ENCODE assay signal across 15 cellular contexts in the genomic region with DNA sequence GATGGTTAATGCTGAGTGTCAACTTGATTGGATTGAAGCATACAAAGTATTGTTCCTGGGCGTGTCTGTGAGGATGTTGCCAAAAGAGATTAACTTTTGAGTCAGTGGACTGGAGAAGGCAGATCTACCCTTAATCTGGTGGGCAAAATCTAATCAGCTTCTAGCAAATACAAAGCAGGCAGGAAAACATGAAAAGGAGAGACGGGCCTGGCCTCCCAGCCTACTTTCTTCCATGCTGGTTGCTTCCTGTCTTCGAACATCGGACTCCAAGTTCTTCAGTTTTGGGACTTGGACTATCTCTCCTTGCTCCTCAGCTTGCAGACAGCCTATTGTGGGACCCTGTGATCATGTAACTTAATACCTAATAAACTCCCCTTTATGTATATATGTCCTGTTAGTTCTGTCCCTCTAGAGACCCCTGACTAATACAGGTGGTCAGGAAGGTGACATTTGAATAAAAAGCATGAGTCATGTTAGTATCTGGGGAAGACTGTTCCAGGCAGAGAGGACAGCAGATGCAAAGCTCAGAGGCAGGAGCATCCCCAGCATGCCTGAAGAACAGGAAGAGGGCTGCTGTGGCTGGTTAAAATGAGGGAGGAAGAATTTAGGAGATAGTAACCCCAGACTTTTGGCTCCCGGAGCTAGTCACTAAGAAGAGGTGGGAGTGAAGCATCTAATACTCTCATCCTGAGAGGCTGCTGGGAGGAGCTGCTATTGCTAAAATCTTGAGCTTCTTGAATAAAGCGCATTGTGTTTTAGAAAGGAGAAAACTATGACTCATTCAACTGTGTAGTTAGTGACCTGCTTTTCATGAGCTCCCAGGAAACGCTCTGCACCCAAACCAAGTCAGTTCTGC.
DNase-seq lines count a peak whose midpoint lies in the region; ATAC-seq, FAIRE-seq and TF ChIP-seq lines count a peak whose summit lies in the region.
"Had no signal": no experiment of that assay in that cellular context is flagged by ENCODE, and none has a peak within 500 bp of the region (broad histone marks: within the 10 kb centered on the region; RNA-seq: fewer than 3 reads in every experiment).

No MANE protein-coding gene starts in this region.

- H3K36me3 ChIP-seq in HCT116 (ENCODE audit: control insufficient read depth in 1 of 2, insufficient read depth in 2 of 2, low read length in 2 of 2) (no peaks in the 10 kb centered on the region), PC-9 (ENCODE audit: low read depth) (no peaks in the 10 kb centered on the region), mucosa of descending colon (ENCODE audit: low read depth) (no peaks in the 10 kb centered on the region)
- H3K36me3 ChIP-seq: BLaER1 treated with 17β-estradiol and CSF1 and Interleukin-3, amounts not matched to agents 10 nM and 100 nM; heart right ventricle had no signal

- peaks cover 0 to 10% of the 10 kb centered on the region in 2 experiments; a peak in 2 of 4 replicates for H3K4me1 ChIP-seq in HCT116 (ENCODE audit: control insufficient read depth in 1 of 2, insufficient read depth in 2 of 2, low read length in 2 of 2)
- peaks cover 28% of the 10 kb centered on the region for H3K4me1 ChIP-seq in PC-9 (replicated peaks; ENCODE audit: insufficient read depth)
- H3K4me1 ChIP-seq in mucosa of descending colon (ENCODE audit: low read depth) = no peaks in the 10 kb centered on the region

- peaks cover 25% of the 10 kb centered on the region; the same call in 1 of the 2 replicates for H3F3A ChIP-seq in PC-9 (ENCODE audit: insufficient read depth, low read depth)

- BruUV-seq in HCT116 (replicated peaks; lab: Mats Ljungman, UMichigan) (no TSS peak), PC-9 (replicated peaks; lab: Mats Ljungman, UMichigan) (no TSS peak)

- RAD21 ChIA-PET in HCT116 (lab: Charles Lee; ENCODE audit: low non-redundant PET in 1 of 2, low total read pairs in 2 of 2, uncharacterized antibody in 2 of 2, unreplicated experiment in 2 of 2) = interaction anchor here in 1 of 2 experiments (0.6 kb wide), 1 partner anchor 14 kb away, joined by 5 read pairs; no protein-coding TSS in a partner anchor

- no peaks in the 10 kb centered on the region for H3K79me2 ChIP-seq in HCT116 (ENCODE audit: insufficient read depth, low read length)
- no peaks in the 10 kb centered on the region for H3K79me2 ChIP-seq in PC-9 (ENCODE audit: low read depth)

- ATAC-seq in HCT116 = peak; percentile 47
- peak; percentile 67 for ATAC-seq in mucosa of descending colon
- no peak for ATAC-seq in GM21737 (IDR thresholded peaks at IDR 0.05; ENCODE audit: unreplicated experiment)
- ATAC-seq in activated CD4-positive, CD25-positive, alpha-beta regulatory T cell treated with anti-CD3 and anti-CD28 coated beads, Interleukin-2, amount 50 U/mL, for 24 hours = no peak
- ATAC-seq: stimulated activated naive CD8-positive, alpha-beta T cell treated with anti-CD3 and anti-CD28 coated beads, Interleukin-15, amount 100 ng/mL, for 72 hours had no signal

- H3K27ac ChIP-seq in HCT116 (ENCODE audit: low read depth, low read length) = no peak overlapping the region
- H3K27ac ChIP-seq in PC-9 = peak overlapping the region; percentile 54
- H3K27ac ChIP-seq: BLaER1 treated with 17β-estradiol and CSF1 and Interleukin-3, amounts not matched to agents 10 nM and 100 nM; heart right ventricle had no signal

- TF ChIP-seq POLR2A in HCT116 (IDR thresholded peaks at IDR 0.05; ENCODE audit: borderline replicate concordance, extremely low read depth, insufficient read depth, insufficient read length) (no peak), GM12892 (IDR thresholded peaks at IDR 0.05; ENCODE audit: low read depth, low read length) (no peak)

- TF ChIP-seq CTCF in HCT116 (IDR thresholded peaks at IDR 0.05 in 2 of 3, conservative IDR thresholded peaks at IDR 0.05 in 1 of 3; ENCODE audit: borderline replicate concordance in 1 of 3, insufficient read depth in 1 of 3, low read depth in 2 of 3, low read length in 2 of 3) (no peak), PC-9 (conservative IDR thresholded peaks at IDR 0.05) (no peak), epithelial cell of esophagus (IDR thresholded peaks at IDR 0.05; ENCODE audit: insufficient read depth, low read depth, low read length, missing control alignments) (no peak), mucosa of descending colon (IDR thresholded peaks at IDR 0.05) (no peak)

- H3K9me3 ChIP-seq in HCT116 (ENCODE audit: control insufficient read depth in 1 of 2, insufficient read depth in 1 of 2, low read depth in 1 of 2, low read length in 2 of 2) (peaks cover 0 to 3% of the 10 kb centered on the region in 2 experiments; a peak in 1 of 4 replicates), PC-9 (ENCODE audit: insufficient read depth, low read depth) (peaks cover 2% of the 10 kb centered on the region), mucosa of descending colon (peaks cover 3% of the 10 kb centered on the region)

- H3K9me2 ChIP-seq in HCT116 (ENCODE audit: insufficient read depth) = no peaks in the 10 kb centered on the region; the same call in 1 of the 2 replicates
- H3K9me2 ChIP-seq in PC-9 (ENCODE audit: insufficient read depth) = no peaks in the 10 kb centered on the region

- POLR2A ChIA-PET in HCT116 (lab: Charles Lee) (no interaction called here), PC-9 (lab: Charles Lee; ENCODE audit: unreplicated experiment) (interaction anchor here (0.6 to 1.1 kb wide), 7 partner anchors 9 to 75 kb away, joined by 3 to 11 read pairs (median 4); no protein-coding TSS in a partner anchor)

- TF ChIP-seq RAD21 in HCT116 (IDR thresholded peaks at IDR 0.05; ENCODE audit: low read depth) = no peak

- CTCF ChIA-PET in HCT116 (lab: Charles Lee) (interaction anchor here (0.8 to 1.8 kb wide), 2 partner anchors 12 to 387 kb away, joined by 4 read pairs; no protein-coding TSS in a partner anchor), PC-9 (lab: Charles Lee) (interaction anchor here (0.8 kb wide), 1 partner anchor 12 kb away, joined by 3 read pairs; no protein-coding TSS in a partner anchor)

- H3K27me3 ChIP-seq in HCT116 (ENCODE audit: insufficient read depth, low read length) (no peaks in the 10 kb centered on the region), PC-9 (ENCODE audit: insufficient read depth, low read depth) (no peaks in the 10 kb centered on the region)
- H3K27me3 ChIP-seq: BLaER1 treated with 17β-estradiol and CSF1 and Interleukin-3, amounts not matched to agents 10 nM and 100 nM had no signal

- H3K4me2 ChIP-seq in HCT116 (ENCODE audit: low read length) (peak overlapping the region; percentile 2), PC-9 (peak overlapping the region; percentile 18)
- H3K4me2 ChIP-seq: BLaER1 treated with 17β-estradiol and CSF1 and Interleukin-3, amounts not matched to agents 10 nM and 100 nM had no signal

- H2AFZ ChIP-seq in HCT116 (ENCODE audit: low read depth, low read length, poor library complexity, severe bottlenecking) = no peak overlapping the region
- no peak overlapping the region for H2AFZ ChIP-seq in PC-9

- intact Hi-C loops in HCT116 (cut with micrococcal nuclease) (no loop called here), PC-9 (cut with micrococcal nuclease; ENCODE audit: unreplicated experiment) (loop anchor here (5.0 kb wide), 1 partner anchor 204 kb away; no protein-coding TSS in a partner anchor), mucosa of descending colon (cut with DNase I, micrococcal nuclease) (no loop called here)

- H4K20me1 ChIP-seq in HCT116 (ENCODE audit: insufficient read depth) (no peaks in the 10 kb centered on the region), PC-9 (ENCODE audit: insufficient read depth) (no peaks in the 10 kb centered on the region)
- H4K20me1 ChIP-seq: BLaER1 treated with 17β-estradiol and CSF1 and Interleukin-3, amounts not matched to agents 10 nM and 100 nM had no signal

- DNase-seq in HCT116 (ENCODE audit: low read depth, low spot score) (no peak), PC-9 (peak; percentile 42 to 88), epithelial cell of esophagus (ENCODE audit: low read depth) (peak; percentile 64), mucosa of descending colon (no peak), AG08395 (ENCODE audit: low spot score) (no peak), GM12892 (ENCODE audit: insufficient read length) (no peak)
- DNase-seq: activated CD4-positive, alpha-beta T cell treated with anti-CD3 and anti-CD28 coated beads, Interleukin-2, amount 50 U/mL, for 4 hours; EL; GOT3; heart right ventricle; NCI-H2107; stimulated activated naive CD8-positive, alpha-beta T cell treated with anti-CD3 and anti-CD28 coated beads, Interleukin-15, amount 100 ng/mL, for 72 hours had no signal

- FAIRE-seq in GM12892 (lab: Jason Lieb, UNC) = no peak

- H3K9ac ChIP-seq in HCT116 (ENCODE audit: low read length) = no peak overlapping the region
- H3K9ac ChIP-seq: BLaER1 treated with 17β-estradiol and CSF1 and Interleukin-3, amounts not matched to agents 10 nM and 100 nM had no signal

- H3K4me3 ChIP-seq in HCT116 (replicated peaks in 1 of 2; ENCODE audit: low read depth in 1 of 2, low read length in 2 of 2) = no peak overlapping the region
- no peak overlapping the region for H3K4me3 ChIP-seq in PC-9
- H3K4me3 ChIP-seq in epithelial cell of esophagus (ENCODE audit: low read length) = no peak overlapping the region
- H3K4me3 ChIP-seq in mucosa of descending colon = no peak overlapping the region
- H3K4me3 ChIP-seq: BLaER1 treated with 17β-estradiol and CSF1 and Interleukin-3, amounts not matched to agents 10 nM and 100 nM; heart right ventricle had no signal

TF ChIP-seq in HCT116, 20 proteins besides CTCF, POLR2A, EP300 and RAD21:
- peak; percentile 36; the same call in 1 of the 2 replicates for TF ChIP-seq JUND (IDR thresholded peaks at IDR 0.05)
- TF ChIP-seq, protein P1, sequence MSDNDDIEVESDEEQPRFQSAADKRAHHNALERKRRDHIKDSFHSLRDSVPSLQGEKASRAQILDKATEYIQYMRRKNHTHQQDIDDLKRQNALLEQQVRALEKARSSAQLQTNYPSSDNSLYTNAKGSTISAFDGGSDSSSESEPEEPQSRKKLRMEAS (IDR thresholded peaks at IDR 0.05) = no peak
- TF ChIP-seq ELF1 (IDR thresholded peaks at IDR 0.05; ENCODE audit: borderline replicate concordance, low read depth) = no peak
- no peak for TF ChIP-seq CEBPB (IDR thresholded peaks at IDR 0.05; ENCODE audit: low read depth)
TF ChIP-seq in HCT116: peak in this region for 1.

Comparison
In these comparisons a context has a peak if more than half of its experiments do, and no peak if none do; other contexts are left out.
1. ATAC-seq: peak in HCT116 (single experiment) and mucosa of descending colon (single experiment); none in GM21737 (single experiment) and activated CD4-positive, CD25-positive, alpha-beta regulatory T cell treated with anti-CD3 and anti-CD28 coated beads, Interleukin-2, amount 50 U/mL, for 24 hours (0 of 2).
2. DNase-seq: peak in PC-9 (2 of 2) and epithelial cell of esophagus (single experiment); none in HCT116 (single experiment), mucosa of descending colon (0 of 3), AG08395 (single experiment) and GM12892 (single experiment).